Comparison of ENCODE assay signal across 11 cellular contexts in genomic region chr22:45855961-45856360, GRCh38.
"Had no signal": no experiment of that assay in that cellular context is flagged by ENCODE, and none has a peak within 500 bp of the region (broad histone marks: within the 10 kb centered on the region; RNA-seq: fewer than 3 reads in every experiment).

No MANE protein-coding gene starts in this region.

- H3K4me1 ChIP-seq: HAP-1 had no signal

- H3K4me2 ChIP-seq: GM23338 had no signal

- H3K27ac ChIP-seq: GM23248 had no signal

- H3K4me3 Mint-ChIP-seq: GM23338, H9, HFFc6 had no signal

- H3K9ac ChIP-seq: GM23248 had no signal

- H3K27ac Mint-ChIP-seq: GM23338, H9, HFFc6 had no signal

- H3K36me3 ChIP-seq: HAP-1 had no signal

- H3K4me3 ChIP-seq: GM23248, GM23338, HAP-1 had no signal

- ATAC-seq: GM23338, HCT116 had no signal

- FAIRE-seq: H1, H54 had no signal

- DNase-seq: GM23248, GOT3, H7, H9, HCEC 1CT, HFFc6 had no signal

- H2AFZ ChIP-seq: GM23248, GM23338 had no signal
